1 cellular context compared by ENCODE assay signal in the genomic region with DNA sequence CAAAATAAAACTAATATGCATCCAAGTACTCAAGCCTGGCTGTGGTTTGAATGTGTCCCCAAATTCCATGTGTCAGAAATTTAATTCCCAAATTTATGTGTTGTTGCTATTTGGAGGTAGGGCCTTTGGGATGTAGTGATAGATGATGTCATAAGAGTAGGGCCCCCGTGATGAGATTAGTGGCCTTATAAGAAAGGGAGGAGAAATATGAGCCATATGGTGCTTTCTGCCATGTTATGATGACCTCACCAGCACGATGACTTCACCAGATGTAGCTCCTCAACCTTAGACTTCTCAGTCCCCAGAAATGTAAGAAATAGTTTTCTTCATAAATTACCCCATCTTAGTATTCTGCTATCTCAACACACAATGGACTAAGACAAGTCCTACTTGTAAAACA.
TF ChIP-seq lines count a peak whose summit lies in the region.

No MANE protein-coding gene starts in this region.

TF ChIP-seq in HEK293, 187 proteins besides CTCF, POLR2A, EP300 and RAD21 (continued from another document):
- TF ChIP-seq, protein P1, sequence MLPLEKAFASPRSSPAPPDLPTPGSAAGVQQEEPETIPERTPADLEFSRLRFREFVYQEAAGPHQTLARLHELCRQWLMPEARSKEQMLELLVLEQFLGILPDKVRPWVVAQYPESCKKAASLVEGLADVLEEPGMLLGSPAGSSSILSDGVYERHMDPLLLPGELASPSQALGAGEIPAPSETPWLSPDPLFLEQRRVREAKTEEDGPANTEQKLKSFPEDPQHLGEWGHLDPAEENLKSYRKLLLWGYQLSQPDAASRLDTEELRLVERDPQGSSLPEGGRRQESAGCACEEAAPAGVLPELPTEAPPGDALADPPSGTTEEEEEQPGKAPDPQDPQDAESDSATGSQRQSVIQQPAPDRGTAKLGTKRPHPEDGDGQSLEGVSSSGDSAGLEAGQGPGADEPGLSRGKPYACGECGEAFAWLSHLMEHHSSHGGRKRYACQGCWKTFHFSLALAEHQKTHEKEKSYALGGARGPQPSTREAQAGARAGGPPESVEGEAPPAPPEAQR (tag by site-specific recombination; IDR thresholded peaks at IDR 0.05): no peak
- TF ChIP-seq ZNF571 (tag by site-specific recombination; IDR thresholded peaks at IDR 0.05) (no peak), ZNF791 (tag by site-specific recombination; IDR thresholded peaks at IDR 0.05) (no peak)
